8 cellular contexts compared by ENCODE assay signal in the genomic region with DNA sequence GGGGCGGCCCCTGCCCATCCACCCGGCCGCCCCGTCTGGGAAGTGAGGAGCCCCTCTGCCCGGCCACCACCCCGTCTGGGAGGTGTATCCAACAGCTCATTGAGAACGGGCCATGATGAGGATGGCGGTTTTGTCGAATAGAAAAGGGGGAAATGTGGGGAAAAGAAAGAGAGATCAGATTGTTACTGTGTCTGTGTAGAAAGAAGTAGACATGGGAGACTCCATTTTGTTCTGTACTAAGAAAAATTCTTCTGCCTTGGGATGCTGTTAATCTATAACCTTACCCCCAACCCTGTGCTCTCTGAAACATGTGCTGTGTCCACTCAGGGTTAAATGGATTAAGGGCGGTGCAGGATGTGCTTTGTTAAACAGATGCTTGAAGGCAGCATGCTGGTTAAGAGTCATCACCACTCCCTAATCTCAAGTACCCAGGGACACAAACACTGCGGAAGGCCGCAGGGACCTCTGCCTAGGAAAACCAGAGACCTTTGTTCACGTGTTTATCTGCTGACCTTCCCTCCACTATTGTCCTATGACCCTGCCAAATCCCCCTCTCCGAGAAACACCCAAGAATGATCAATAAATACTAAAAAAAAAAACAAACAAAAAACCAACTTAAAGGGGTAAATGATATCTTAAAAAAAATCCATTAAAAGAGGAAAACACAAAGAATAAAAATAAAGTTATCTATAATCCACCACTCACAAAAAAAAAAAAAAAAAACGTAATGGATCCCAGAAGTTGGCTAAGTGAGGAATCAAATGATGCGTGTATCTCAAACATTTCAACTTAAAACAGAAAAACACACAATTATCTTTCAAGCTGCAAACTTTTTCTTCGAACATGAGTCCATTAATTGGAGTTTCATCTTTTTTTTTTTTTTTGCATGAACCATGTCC.
DNase-seq lines count a peak whose midpoint lies in the region; ATAC-seq, FAIRE-seq and TF ChIP-seq lines count a peak whose summit lies in the region.
"Not testable (repeated sequence)": the region's sequence is repeated elsewhere in the genome, so short reads cannot be mapped to it uniquely, and the experiment has no call there.

No MANE protein-coding gene starts in this region.

- not testable (repeated sequence) for H2AK5ac ChIP-seq in H1 (ENCODE audit: low read depth, low read length); trophoblast cell (ENCODE audit: low read length)

- H4K12ac ChIP-seq in trophoblast cell (ENCODE audit: low read depth, low read length): not testable (repeated sequence)

- H4K5ac ChIP-seq in H1 (ENCODE audit: insufficient read length, low read depth, low read length): not testable (repeated sequence)

- not testable (repeated sequence) for H3K18ac ChIP-seq in H1 (ENCODE audit: extremely low read depth, low read length); trophoblast cell (ENCODE audit: low read length)

- peak overlapping the region; percentile 82 for H3K4me2 ChIP-seq in BLaER1
- not testable (repeated sequence) for H3K4me2 ChIP-seq in GM23338; H1 (ENCODE audit: insufficient read depth in 1 of 2, low read depth in 2 of 2, low read length in 2 of 2); trophoblast cell (ENCODE audit: low read length)

- not testable (repeated sequence) for H3K9ac ChIP-seq in BLaER1; HUES64 (ENCODE audit: low read depth, low read length); H1 (replicated peaks in 1 of 4; ENCODE audit: extremely low read depth in 1 of 4, low read depth in 3 of 4, low read length in 3 of 4); trophoblast cell (ENCODE audit: low read length)

- H2BK120ac ChIP-seq in H1 (replicated peaks; ENCODE audit: low read depth, low read length): peak overlapping the region; percentile 33
- H2BK120ac ChIP-seq in trophoblast cell (ENCODE audit: insufficient read depth, low read length, poor library complexity): not testable (repeated sequence)

- H4K8ac ChIP-seq in H1 (ENCODE audit: extremely low read depth, insufficient read depth, low read length); trophoblast cell (ENCODE audit: low read depth, low read length): not testable (repeated sequence)

- H3K9me3 ChIP-seq in BLaER1; HUES64 (ENCODE audit: insufficient read depth, low read depth, low read length); H1 (ENCODE audit: insufficient read depth in 2 of 2, low read depth in 1 of 2, low read length in 1 of 2); left ventricle myocardium inferior (replicated peaks); trophoblast cell (ENCODE audit: insufficient read depth, low read depth, low read length): not testable (repeated sequence)

- not testable (repeated sequence) for H2BK12ac ChIP-seq in H1 (ENCODE audit: low read depth, low read length); trophoblast cell (ENCODE audit: low read length)

- CTCF ChIA-PET in WTC11 (lab: Charles Lee): not testable (repeated sequence)
- CTCF ChIA-PET in H1 (lab: Charles Lee; ENCODE audit: partially characterized antibody): interaction anchor here (0.8 to 2.0 kb wide), 3 partner anchors 16 to 58 kb away, joined by 3 to 9 read pairs (median 3); no protein-coding TSS in a partner anchor

- not testable (repeated sequence) for FAIRE-seq in H1 (lab: Jason Lieb, UNC)

- not testable (repeated sequence) for TF ChIP-seq EP300 in H1 (IDR thresholded peaks at IDR 0.05; ENCODE audit: borderline replicate concordance in 1 of 2, low read depth in 2 of 2, low read length in 2 of 2)

- H2AFZ ChIP-seq in GM23338; H1 (ENCODE audit: low read length); trophoblast cell (ENCODE audit: insufficient read depth, low read length, poor library complexity): not testable (repeated sequence)

- not testable (repeated sequence) for H2BK20ac ChIP-seq in H1 (ENCODE audit: low read length)

- H4K20me1 ChIP-seq in BLaER1; GM23338 (replicated peaks; ENCODE audit: insufficient read depth); H1 (replicated peaks in 1 of 2; ENCODE audit: control insufficient read depth in 1 of 2, insufficient read depth in 2 of 2, low read length in 2 of 2): not testable (repeated sequence)

- not testable (repeated sequence) for H3K79me1 ChIP-seq in H1 (ENCODE audit: low read depth, low read length); trophoblast cell (ENCODE audit: low read length)

- H3K23ac ChIP-seq in H1 (ENCODE audit: insufficient read length); trophoblast cell (ENCODE audit: low read length): not testable (repeated sequence)

- intact Hi-C loops in left ventricle myocardium inferior (cut with micrococcal nuclease): not testable (repeated sequence)

- not testable (repeated sequence) for H3K27me3 ChIP-seq in BLaER1; GM23338 (ENCODE audit: insufficient read depth); HUES64 (ENCODE audit: insufficient read depth, low read length); H1 (replicated peaks in 1 of 4; ENCODE audit: control insufficient read depth in 3 of 4, extremely low read depth in 1 of 4, insufficient read depth in 3 of 4, low read length in 3 of 4); left ventricle myocardium inferior (ENCODE audit: low read depth); trophoblast cell (ENCODE audit: insufficient read depth, low read length)

- H3K27ac Mint-ChIP-seq in GM23338 (peak overlapping the region; percentile 33), WTC11 (peak overlapping the region; percentile 37; the same call in 1 of the 2 replicates), nephron (peak overlapping the region in 2 of 3 experiments; percentile 12 to 83)

- peaks cover 12% of the 10 kb centered on the region for H3K27me3 Mint-ChIP-seq in GM23338 (ENCODE audit: insufficient read depth, low read depth, poor library complexity)
- not testable (repeated sequence) for H3K27me3 Mint-ChIP-seq in WTC11 (ENCODE audit: low read depth); nephron (ENCODE audit: low read depth)

- H2BK15ac ChIP-seq in H1 (ENCODE audit: low read length): not testable (repeated sequence)

- H2BK5ac ChIP-seq in H1 (ENCODE audit: low read depth, low read length): not testable (repeated sequence)
- peak overlapping the region; percentile 12 for H2BK5ac ChIP-seq in trophoblast cell (ENCODE audit: low read depth, low read length, poor library complexity)

- not testable (repeated sequence) for TF ChIP-seq RAD21 in H1 (IDR thresholded peaks at IDR 0.05 in 1 of 2, conservative IDR thresholded peaks at IDR 0.05 in 1 of 2; ENCODE audit: low read depth in 2 of 2, low read length in 2 of 2)

- H3K4me1 Mint-ChIP-seq in GM23338: peaks cover 39% of the 10 kb centered on the region
- peaks cover 34% of the 10 kb centered on the region for H3K4me1 Mint-ChIP-seq in WTC11
- peaks cover 49% of the 10 kb centered on the region for H3K4me1 Mint-ChIP-seq in nephron

- not testable (repeated sequence) for H3K36me3 Mint-ChIP-seq in GM23338 (ENCODE audit: low read depth); WTC11; nephron (ENCODE audit: low read depth)

- POLR2A ChIA-PET in WTC11 (lab: Charles Lee): interaction anchor here (0.6 kb wide), 1 partner anchor 210 kb away, joined by 6 read pairs; no protein-coding TSS in a partner anchor
- POLR2A ChIA-PET in H1 (lab: Charles Lee; ENCODE audit: partially characterized antibody): interaction anchor here (1.4 kb wide), 1 partner anchor 14 kb away, joined by 3 read pairs; no protein-coding TSS in a partner anchor

- H3K4me1 ChIP-seq in BLaER1 (peaks cover 94% of the 10 kb centered on the region), GM23338 (ENCODE audit: insufficient read depth) (peaks cover 16% of the 10 kb centered on the region), HUES64 (ENCODE audit: insufficient read depth, low read length) (peaks cover 26% of the 10 kb centered on the region), H1 (replicated peaks in 1 of 4; ENCODE audit: control insufficient read depth in 3 of 4, insufficient read depth in 4 of 4, low read length in 3 of 4) (peaks cover 0 to 16% (median 11%) of the 10 kb centered on the region in 4 experiments; a peak in 5 of 7 replicates), left ventricle myocardium inferior (peaks cover 35% of the 10 kb centered on the region), trophoblast cell (ENCODE audit: control insufficient read depth in 1 of 2, insufficient read depth in 2 of 2, low read length in 2 of 2) (peaks cover 15% of the 10 kb centered on the region in 2 experiments)

- H3K56ac ChIP-seq in H1 (replicated peaks; ENCODE audit: insufficient read length, low read depth, low read length): not testable (repeated sequence)

- H3K9me2 ChIP-seq in GM23338 (ENCODE audit: insufficient read depth): not testable (repeated sequence)

- not testable (repeated sequence) for H3K4me3 Mint-ChIP-seq in GM23338, WTC11, nephron

- H4K91ac ChIP-seq in H1 (replicated peaks; ENCODE audit: insufficient read length, low read length): not testable (repeated sequence)
- H4K91ac ChIP-seq in trophoblast cell (ENCODE audit: low read depth, low read length): peak overlapping the region; percentile 48

- H3F3A ChIP-seq in GM23338 (replicated peaks; ENCODE audit: low read depth): not testable (repeated sequence)

- not testable (repeated sequence) for H3K9me3 Mint-ChIP-seq in GM23338, WTC11, nephron

- not testable (repeated sequence) for ATAC-seq in GM23338, WTC11

- H3K23me2 ChIP-seq in H1 (ENCODE audit: low read depth, low read length): not testable (repeated sequence)

- 80% methylated on average over 10 of the region's 17 CpGs for WGBS in HUES64
- 78% methylated on average over 7 of the region's 17 CpGs; no CpG with 5 or more reads in 1 of the 2 experiments for WGBS in H1 (ENCODE audit: extremely low coverage in 1 of 2, insufficient coverage in 1 of 2, insufficient read length in 1 of 2, insufficient replicate concordance in 2 of 2, low coverage in 1 of 2, low lambda C conversion rate in 2 of 2, missing lambda C conversion rate in 1 of 2), 2 experiments
- WGBS in trophoblast cell (ENCODE audit: extremely low coverage, insufficient coverage, insufficient read length): 100% methylated on average over 1 of the region's 17 CpGs

- peak overlapping the region; percentile 52 for H3K27ac ChIP-seq in BLaER1
- H3K27ac ChIP-seq in GM23338 (ENCODE audit: low read depth): 0 out of 2 replicates have a peak overlapping the region, but pooled peaks have one; percentile 13
- H3K27ac ChIP-seq in HUES64 (ENCODE audit: low read depth, low read length): peak overlapping the region; percentile 70
- not testable (repeated sequence) for H3K27ac ChIP-seq in H1 (ENCODE audit: low read depth, low read length); trophoblast cell (ENCODE audit: low read depth, low read length)
- H3K27ac ChIP-seq in left ventricle myocardium inferior (replicated peaks): peak overlapping the region; percentile 8

- TF ChIP-seq POLR2A in H1 (IDR thresholded peaks at IDR 0.05; ENCODE audit: control extremely low read depth in 1 of 2, low read depth in 2 of 2, low read length in 2 of 2): not testable (repeated sequence)

- not testable (repeated sequence) for H3K4ac ChIP-seq in H1 (replicated peaks; ENCODE audit: insufficient read length, low read depth, low read length); trophoblast cell (ENCODE audit: low read depth, low read length)

- not testable (repeated sequence) for H3K14ac ChIP-seq in H1 (ENCODE audit: insufficient read length); trophoblast cell (ENCODE audit: low read length)

- not testable (repeated sequence) for H3K4me3 ChIP-seq in BLaER1; GM23338; HUES64 (ENCODE audit: low read length); H1 (ENCODE audit: extremely low read depth in 1 of 4, insufficient read depth in 2 of 4, low read depth in 3 of 4, low read length in 4 of 4); left ventricle myocardium inferior; trophoblast cell (ENCODE audit: low read depth, low read length)

- TF ChIP-seq CTCF in GM23338 (conservative IDR thresholded peaks at IDR 0.05; ENCODE audit: low read depth in 2 of 2); WTC11 (IDR thresholded peaks at IDR 0.05); H1 (IDR thresholded peaks at IDR 0.05; ENCODE audit: control extremely low read depth in 1 of 3, insufficient read depth in 1 of 3, low read depth in 1 of 3, low read length in 3 of 3); left ventricle myocardium inferior (IDR thresholded peaks at IDR 0.05; ENCODE audit: borderline replicate concordance); nephron (IDR thresholded peaks at IDR 0.05; ENCODE audit: unreplicated experiment in 3 of 3): not testable (repeated sequence)

- H3K79me2 ChIP-seq in GM23338 (replicated peaks; ENCODE audit: insufficient read depth); H1 (ENCODE audit: control insufficient read depth in 1 of 2, insufficient read depth in 2 of 2, low read length in 2 of 2); trophoblast cell (ENCODE audit: control insufficient read depth, insufficient read depth, low read length, poor library complexity): not testable (repeated sequence)

- not testable (repeated sequence) for H3K36me3 ChIP-seq in BLaER1; GM23338 (ENCODE audit: insufficient read depth); HUES64 (ENCODE audit: insufficient read depth, low read length); H1 (ENCODE audit: control insufficient read depth in 2 of 4, insufficient read depth in 4 of 4, low read length in 3 of 4); left ventricle myocardium inferior
- H3K36me3 ChIP-seq in trophoblast cell (ENCODE audit: control insufficient read depth in 1 of 2, insufficient read depth in 2 of 2, low read length in 2 of 2): peaks cover 9 to 12% of the 10 kb centered on the region in 2 experiments

- not testable (repeated sequence) for DNase-seq in GM23338 (ENCODE audit: low spot score); WTC11 (ENCODE audit: low spot score); H1 (ENCODE audit: low read depth in 1 of 2, low spot score in 2 of 2); left ventricle myocardium inferior; trophoblast cell
